ENCODE assay signal across 30 cellular contexts in the genomic region with DNA sequence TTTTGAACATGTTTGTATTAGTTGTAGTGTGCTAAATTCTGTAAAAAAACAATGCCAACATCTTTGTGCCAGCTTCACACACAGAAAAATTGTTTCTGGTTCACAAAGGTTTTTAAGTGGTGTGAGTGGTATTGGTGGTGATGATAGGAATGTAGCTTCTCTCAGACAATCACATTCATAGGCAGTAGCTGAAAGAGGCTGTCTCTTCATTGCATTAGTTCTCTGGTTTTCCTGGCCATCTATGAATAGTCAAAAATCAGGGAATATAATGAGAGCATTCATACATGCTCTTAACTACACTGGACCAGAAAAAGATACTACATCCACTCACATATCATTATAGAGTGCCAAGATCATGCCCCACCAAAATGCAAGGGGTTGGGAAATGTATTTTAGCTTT.
"Had no signal": no experiment of that assay in that cellular context is flagged by ENCODE, and none has a peak within 500 bp of the region (broad histone marks: within the 10 kb centered on the region; RNA-seq: fewer than 3 reads in every experiment).

No MANE protein-coding gene starts in this region.

- H3K27me3 ChIP-seq: adrenal gland, ascending aorta, body of pancreas, brain microvascular endothelial cell, breast epithelium, cardiac muscle cell had no signal

- DNase-seq: activated effector memory CD4-positive, alpha-beta T cell treated with anti-CD3 and anti-CD28 coated beads, Interleukin-2, amount 50 U/mL, for 16 hours; activated effector memory CD4-positive, alpha-beta T cell treated with Interleukin-2 at 50 U/mL for 16 hours; activated gamma-delta T cell; activated gamma-delta T cell treated with Interleukin-2 at 50 U/mL for 16 hours; activated naive CD4-positive, alpha-beta T cell; activated naive CD4-positive, alpha-beta T cell treated with anti-CD3 and anti-CD28 coated beads for 36 hours; activated naive CD4-positive, alpha-beta T cell treated with anti-CD3 and anti-CD28 coated beads, Interleukin-2, amount 10 ng/mL, durations not matched to agents 7 days and 5 days; activated naive CD4-positive, alpha-beta T cell treated with anti-CD3 and anti-CD28 coated beads, Interleukin-2, amount 50 U/mL, for 16 hours; activated naive CD4-positive, alpha-beta T cell treated with Interleukin-2 at 50 U/mL for 16 hours; activated naive CD8-positive, alpha-beta T cell treated with anti-CD3 and anti-CD28 coated beads for 36 hours; activated naive CD8-positive, alpha-beta T cell treated with anti-CD3 and anti-CD28 coated beads, Interleukin-2, amount 10 ng/mL, durations not matched to agents 7 days and 5 days; activated naive CD8-positive, alpha-beta T cell treated with anti-CD3 and anti-CD28 coated beads, Interleukin-2, amount 50 U/mL, for 24 hours; activated T-cell treated with anti-CD3 and anti-CD28 coated beads, Interleukin-2, amount 50 U/mL, for 1 hour; activated T-cell treated with anti-CD3 and anti-CD28 coated beads, Interleukin-2, amount 50 U/mL, for 24 hours; activated T-cell treated with anti-CD3 and anti-CD28 coated beads, Interleukin-2, amount 50 U/mL, for 4 hours; activated T-cell treated with anti-CD3 and anti-CD28 coated beads, Interleukin-2, amount 50 U/mL, for 48 hours; activated T-cell treated with anti-CD3 and anti-CD28 coated beads, Interleukin-2, amount 50 U/mL, for 72 hours; adrenal gland; amniotic stem cell; amygdala; anterior cingulate cortex; aorta; body of pancreas; brain microvascular endothelial cell; caudate nucleus; central memory CD4-positive, alpha-beta T cell; cerebellar nuclear complex had no signal

- H3K36me3 ChIP-seq: adrenal gland, ascending aorta, brain microvascular endothelial cell, breast epithelium, cardiac muscle cell had no signal

- H3K27ac ChIP-seq: adrenal gland, ascending aorta, body of pancreas, brain microvascular endothelial cell, breast epithelium, cardiac muscle cell had no signal

- H3K4me1 ChIP-seq: adrenal gland, ascending aorta, body of pancreas, breast epithelium had no signal

- H3K4me3 ChIP-seq: adrenal gland, ascending aorta, body of pancreas, breast epithelium, cardiac muscle cell had no signal

- H3K9me3 ChIP-seq: adrenal gland, ascending aorta, body of pancreas, breast epithelium had no signal
